Comparison of ENCODE assay signal across 16 cellular contexts in the genomic region with DNA sequence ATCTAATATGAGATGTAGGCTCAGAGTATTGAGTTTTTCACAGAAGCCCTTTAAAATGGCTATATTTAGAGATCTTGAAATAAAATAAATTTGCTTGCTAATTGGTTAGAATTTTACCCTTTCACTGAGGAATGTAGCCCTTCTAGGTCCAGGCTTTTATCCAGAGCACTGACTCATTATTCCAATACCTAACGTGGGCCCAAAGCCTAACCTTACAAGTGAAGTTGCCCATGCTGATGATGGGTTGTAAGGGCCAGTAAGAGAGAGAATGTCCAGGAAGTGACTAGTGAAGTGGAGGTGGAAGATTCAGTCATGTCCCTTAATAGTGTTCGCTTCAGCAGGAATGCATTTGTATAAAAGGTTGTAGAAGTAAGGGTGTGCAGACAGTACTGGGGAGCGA.
"Had no signal": no experiment of that assay in that cellular context is flagged by ENCODE, and none has a peak within 500 bp of the region (broad histone marks: within the 10 kb centered on the region; RNA-seq: fewer than 3 reads in every experiment).

No MANE protein-coding gene starts in this region.

- H3K4me3 ChIP-seq: adrenal gland, neural progenitor cell, stomach, thoracic aorta had no signal

- H3K4me3 Mint-ChIP-seq: brain; central memory CD8-positive, alpha-beta T cell; neural progenitor cell had no signal

- DNase-seq: activated CD4-positive, alpha-beta T cell treated with anti-CD3 and anti-CD28 coated beads for 1 hour; activated CD4-positive, alpha-beta T cell treated with anti-CD3 and anti-CD28 coated beads, Interleukin-2, amount 50 U/mL, for 4 hours; activated naive CD4-positive, alpha-beta T cell treated with anti-CD3 and anti-CD28 coated beads, Interleukin-2, amount 50 U/mL, for 16 hours; adrenal gland; cortex of kidney; effector CD4-positive, alpha-beta T cell; foreskin melanocyte; midbrain; stimulated activated CD4-positive, alpha-beta T cell treated with anti-CD3 and anti-CD28 coated beads, Interleukin-2, amount 100 ng/mL, for 24 hours; stomach; T-helper 1 cell; T1000 had no signal

- H3K27ac Mint-ChIP-seq: neural progenitor cell had no signal

- H3K27me3 Mint-ChIP-seq: brain; central memory CD8-positive, alpha-beta T cell had no signal

- H3K4me1 Mint-ChIP-seq: brain, neural progenitor cell had no signal
